Comparison of ENCODE assay signal across 1 cellular context in genomic region chr1:17591814-17592430, GRCh38.
A peak's percentile ranks its signal among the peaks of the same experiment; 100 is the strongest.
TF ChIP-seq lines count a peak whose summit lies in the region.

No MANE protein-coding gene starts in this region.

TF ChIP-seq in HepG2, 621 proteins besides CTCF, POLR2A, EP300 and RAD21 (continued from another document and continues in another):
- no peak for TF ChIP-seq ZNF34 (CRISPR knock-in tag; IDR thresholded peaks at IDR 0.05; ENCODE audit: borderline replicate concordance)
- no peak for TF ChIP-seq NONO (IDR thresholded peaks at IDR 0.05)
- TF ChIP-seq NONO (CRISPR knock-in tag; conservative IDR thresholded peaks at IDR 0.05), result no peak
- TF ChIP-seq ZSCAN31 (CRISPR knock-in tag; IDR thresholded peaks at IDR 0.05; ENCODE audit: low read depth), result peak; percentile 97
- TF ChIP-seq CREB1 (IDR thresholded peaks at IDR 0.05), result 0 out of 2 replicates have a peak, but pooled peaks have one; percentile 4
- TF ChIP-seq CREB1 (CRISPR knock-in tag; IDR thresholded peaks at IDR 0.05), result peak; percentile 78
- peak; percentile 17; the same call in 1 of the 2 replicates for TF ChIP-seq ZHX2 (IDR thresholded peaks at IDR 0.05; ENCODE audit: low read depth)
- TF ChIP-seq ZHX2 (CRISPR knock-in tag; IDR thresholded peaks at IDR 0.05; ENCODE audit: borderline replicate concordance), result no peak
- TF ChIP-seq ETV5 (CRISPR knock-in tag; IDR thresholded peaks at IDR 0.05; ENCODE audit: borderline replicate concordance), result peak; percentile 95
- no peak for TF ChIP-seq HNRNPUL1 (IDR thresholded peaks at IDR 0.05; ENCODE audit: low read depth, low read length)
- peak; percentile 70 for TF ChIP-seq ZNF709 (CRISPR knock-in tag; IDR thresholded peaks at IDR 0.05)
- TF ChIP-seq ZNF883 (CRISPR knock-in tag; IDR thresholded peaks at IDR 0.05; ENCODE audit: not compliant biosample characterization), result peak; percentile 84
- peak; percentile 82 for TF ChIP-seq ELF1 (CRISPR knock-in tag; IDR thresholded peaks at IDR 0.05)
- TF ChIP-seq THAP7 (CRISPR knock-in tag; IDR thresholded peaks at IDR 0.05), result peak; percentile 89; the same call in 1 of the 2 replicates
- no peak for TF ChIP-seq ATF6 (CRISPR knock-in tag; conservative IDR thresholded peaks at IDR 0.05)
- peak; percentile 92; the same call in 1 of the 2 replicates for TF ChIP-seq ADNP (CRISPR knock-in tag; IDR thresholded peaks at IDR 0.05)
- peak; percentile 80 for TF ChIP-seq YEATS2 (CRISPR knock-in tag; IDR thresholded peaks at IDR 0.05; ENCODE audit: borderline replicate concordance)
- 0 out of 2 replicates have a peak, but pooled peaks have one; percentile 17 for TF ChIP-seq FOXO4 (CRISPR knock-in tag; conservative IDR thresholded peaks at IDR 0.05)
- peak; percentile 69 for TF ChIP-seq KLF11 (CRISPR knock-in tag; IDR thresholded peaks at IDR 0.05)
- no peak; the same call in none of the 2 replicates for TF ChIP-seq ZNF619 (CRISPR knock-in tag; IDR thresholded peaks at IDR 0.05)
- peak; percentile 88 for TF ChIP-seq NR0B2 (CRISPR knock-in tag; IDR thresholded peaks at IDR 0.05)
- TF ChIP-seq ZSCAN20 (CRISPR knock-in tag; IDR thresholded peaks at IDR 0.05; ENCODE audit: borderline replicate concordance), result peak; percentile 89
- TF ChIP-seq ETV6 (CRISPR knock-in tag; conservative IDR thresholded peaks at IDR 0.05), result peak; percentile 96
- TF ChIP-seq ZFP37 (CRISPR knock-in tag; IDR thresholded peaks at IDR 0.05; ENCODE audit: borderline replicate concordance), result peak; percentile 82; the same call in 1 of the 2 replicates
- TF ChIP-seq ZNF256 (CRISPR knock-in tag; conservative IDR thresholded peaks at IDR 0.05), result peak; percentile 94
- TF ChIP-seq POLR2AphosphoS2 (IDR thresholded peaks at IDR 0.05; ENCODE audit: low read depth, low read length), result no peak
- TF ChIP-seq SALL2 (CRISPR knock-in tag; IDR thresholded peaks at IDR 0.05), result peak; percentile 90
- peak; percentile 95 for TF ChIP-seq RARA (CRISPR knock-in tag; IDR thresholded peaks at IDR 0.05)
- TF ChIP-seq NFIC (IDR thresholded peaks at IDR 0.05; ENCODE audit: low read length), result peak; percentile 80
- peak; percentile 95 for TF ChIP-seq ARID5B (CRISPR knock-in tag; IDR thresholded peaks at IDR 0.05)
- TF ChIP-seq PRDM15 (CRISPR knock-in tag; IDR thresholded peaks at IDR 0.05), result peak; percentile 61; the same call in 1 of the 2 replicates
- TF ChIP-seq ASH2L (IDR thresholded peaks at IDR 0.05; ENCODE audit: insufficient read length, low read depth, low read length), result peak; percentile 37
- TF ChIP-seq DPF2 (CRISPR knock-in tag; IDR thresholded peaks at IDR 0.05; ENCODE audit: borderline replicate concordance, low read depth), result peak; percentile 96
- TF ChIP-seq USF2 (IDR thresholded peaks at IDR 0.05; ENCODE audit: low read depth, low read length), result no peak
- peak; percentile 45; the same call in 1 of the 2 replicates for TF ChIP-seq USF2 (CRISPR knock-in tag; IDR thresholded peaks at IDR 0.05; ENCODE audit: borderline replicate concordance)
- TF ChIP-seq ZNF841 (CRISPR knock-in tag; IDR thresholded peaks at IDR 0.05; ENCODE audit: borderline replicate concordance), result no peak
- TF ChIP-seq ZNF784 (CRISPR knock-in tag; IDR thresholded peaks at IDR 0.05; ENCODE audit: borderline replicate concordance), result peak; percentile 87; the same call in 1 of the 2 replicates
- TF ChIP-seq ZNF333 (CRISPR knock-in tag; IDR thresholded peaks at IDR 0.05; ENCODE audit: borderline replicate concordance), result 0 out of 2 replicates have a peak, but pooled peaks have one; percentile 64
- TF ChIP-seq MAF1 (CRISPR knock-in tag; IDR thresholded peaks at IDR 0.05; ENCODE audit: borderline replicate concordance), result no peak
